Comparison of ENCODE assay signal across 8 cellular contexts in the genomic region with DNA sequence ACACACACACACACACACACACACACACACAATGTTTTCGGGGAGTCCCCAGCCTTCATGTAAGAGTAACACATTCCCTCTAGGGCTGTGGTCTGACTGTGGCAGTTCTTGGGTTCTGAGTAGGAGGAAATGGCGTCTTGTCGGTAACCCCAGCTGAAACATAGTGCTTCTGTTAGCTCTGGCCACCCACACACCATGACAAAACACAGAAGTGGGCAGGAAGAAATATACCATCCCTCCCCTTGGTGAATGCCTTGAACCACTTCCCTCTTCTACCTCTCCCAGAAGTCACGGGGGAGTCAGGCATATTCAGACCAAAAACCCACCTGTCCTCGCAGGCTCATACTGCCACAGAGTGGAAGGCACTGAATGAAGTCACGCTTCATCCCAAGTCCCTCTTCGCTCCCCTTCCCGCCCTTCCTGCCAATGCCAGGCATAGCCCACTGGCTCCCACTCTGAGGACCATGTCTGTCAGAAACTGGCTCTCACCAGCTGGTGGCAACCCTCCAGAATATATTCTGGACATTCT. TPM values are rescaled to one million over a fixed set of nuclear protein-coding genes. Genes with fewer than 3 reads are reported as not detected.
DNase-seq lines count a peak whose midpoint lies in the region; ATAC-seq and TF ChIP-seq lines count a peak whose summit lies in the region.

No MANE protein-coding gene starts in this region.

- no peak for TF ChIP-seq POLR2A in vagina (IDR thresholded peaks at IDR 0.05)

- H3K27me3 ChIP-seq in vagina, result no peaks in the 10 kb centered on the region

- no peak overlapping the region for H3K4me3 ChIP-seq in vagina

- no peaks in the 10 kb centered on the region for H3K9me3 ChIP-seq in vagina

- H3K4me1 Mint-ChIP-seq in activated CD4-positive, alpha-beta T cell treated with anti-CD3 and anti-CD28 coated beads for 36 hours, result peaks cover 27% of the 10 kb centered on the region

- H3K9me3 Mint-ChIP-seq in activated CD4-positive, alpha-beta T cell treated with anti-CD3 and anti-CD28 coated beads for 36 hours (ENCODE audit: low read depth), result no peaks in the 10 kb centered on the region

- H3K36me3 Mint-ChIP-seq in activated CD4-positive, alpha-beta T cell treated with anti-CD3 and anti-CD28 coated beads for 36 hours (ENCODE audit: low read depth), result peaks cover 14% of the 10 kb centered on the region

- H3K36me3 ChIP-seq in vagina, result peaks cover 0 to 19% of the 10 kb centered on the region in 2 donors

- CTCF ChIA-PET in activated CD4-positive, alpha-beta T cell treated with anti-CD3 and anti-CD28 coated beads for 36 hours (lab: Charles Lee), result interaction anchor here (0.5 to 24.0 kb wide), 48 partner anchors 9 to 301 kb away, joined by 3 to 458 read pairs (median 4); a partner anchor contains a TSS

- peak overlapping the region; percentile 29 for H3K4me3 Mint-ChIP-seq in activated CD4-positive, alpha-beta T cell treated with anti-CD3 and anti-CD28 coated beads for 36 hours

- H3K4me1 ChIP-seq in vagina, result peaks cover 16% of the 10 kb centered on the region

- intact Hi-C loops in activated CD4-positive, alpha-beta T cell treated with anti-CD3 and anti-CD28 coated beads for 36 hours (cut with DNase I, micrococcal nuclease), result loop anchor here (1.0 kb wide), 4 partner anchors 12 to 155 kb away; a partner anchor contains a TSS
- intact Hi-C loops in vagina (cut with DNase I), result no loop called here

- peak; percentile 88 for DNase-seq in activated CD4-positive, alpha-beta T cell treated with anti-CD3 and anti-CD28 coated beads for 36 hours
- DNase-seq in stimulated activated CD8-positive, alpha-beta memory T cell treated with anti-CD3 and anti-CD28 coated beads, Interleukin-7, amount 100 ng/mL, for 48 hours (ENCODE audit: extremely low read depth in 1 of 2, low read depth in 1 of 2), result peak; percentile 51 to 85
- DNase-seq in vagina (ENCODE audit: extremely low spot score in 2 of 2), result no peak
- no peak for DNase-seq in NCI-H2171 treated with DMSO at 0.1 percent for 48 hours (lab: John Stamatoyannopoulos, UW)

- no peak overlapping the region for H3K27ac ChIP-seq in vagina

- POLR2A ChIA-PET in activated CD4-positive, alpha-beta T cell treated with anti-CD3 and anti-CD28 coated beads for 36 hours (lab: Charles Lee), result interaction anchor here (0.6 to 1.7 kb wide), 11 partner anchors 9 to 354 kb away, joined by 3 to 8 read pairs (median 5); a partner anchor contains a TSS

- no peak for TF ChIP-seq CTCF in vagina (IDR thresholded peaks at IDR 0.05)

- no peaks in the 10 kb centered on the region for H3K27me3 Mint-ChIP-seq in activated CD4-positive, alpha-beta T cell treated with anti-CD3 and anti-CD28 coated beads for 36 hours

- peak overlapping the region; percentile 90 for H3K27ac Mint-ChIP-seq in activated CD4-positive, alpha-beta T cell treated with anti-CD3 and anti-CD28 coated beads for 36 hours

- ATAC-seq in HG02763 (IDR thresholded peaks at IDR 0.05; ENCODE audit: unreplicated experiment), result peak; percentile 43
- ATAC-seq in activated CD4-positive, alpha-beta T cell treated with anti-CD3 and anti-CD28 coated beads for 36 hours, result peak; percentile 95
- ATAC-seq in esophagus mucosa, result peak; percentile 24
- no peak for ATAC-seq in HG03039 (IDR thresholded peaks at IDR 0.05; ENCODE audit: unreplicated experiment)
- no peak for ATAC-seq in SK-N-SH treated with all-trans-retinoic acid at 6 μM for 48 hours

TF ChIP-seq in SK-N-SH treated with all-trans-retinoic acid at 6 μM for 48 hours, 23 proteins besides CTCF, POLR2A, EP300 and RAD21:
- TF ChIP-seq ARNTL (CRISPR knock-in tag; IDR thresholded peaks at IDR 0.05; ENCODE audit: borderline replicate concordance, low read depth) (no peak), TOX (CRISPR knock-in tag; IDR thresholded peaks at IDR 0.05; ENCODE audit: borderline replicate concordance) (no peak), ZFP3 (CRISPR knock-in tag; IDR thresholded peaks at IDR 0.05) (no peak), ZFP30 (CRISPR knock-in tag; IDR thresholded peaks at IDR 0.05) (no peak), OSR1 (CRISPR knock-in tag; IDR thresholded peaks at IDR 0.05) (no peak), ESRRG (CRISPR knock-in tag; IDR thresholded peaks at IDR 0.05) (no peak)
- TF ChIP-seq, protein P1, sequence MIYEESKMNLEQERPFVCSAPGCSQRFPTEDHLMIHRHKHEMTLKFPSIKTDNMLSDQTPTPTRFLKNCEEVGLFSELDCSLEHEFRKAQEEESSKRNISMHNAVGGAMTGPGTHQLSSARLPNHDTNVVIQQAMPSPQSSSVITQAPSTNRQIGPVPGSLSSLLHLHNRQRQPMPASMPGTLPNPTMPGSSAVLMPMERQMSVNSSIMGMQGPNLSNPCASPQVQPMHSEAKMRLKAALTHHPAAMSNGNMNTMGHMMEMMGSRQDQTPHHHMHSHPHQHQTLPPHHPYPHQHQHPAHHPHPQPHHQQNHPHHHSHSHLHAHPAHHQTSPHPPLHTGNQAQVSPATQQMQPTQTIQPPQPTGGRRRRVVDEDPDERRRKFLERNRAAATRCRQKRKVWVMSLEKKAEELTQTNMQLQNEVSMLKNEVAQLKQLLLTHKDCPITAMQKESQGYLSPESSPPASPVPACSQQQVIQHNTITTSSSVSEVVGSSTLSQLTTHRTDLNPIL (CRISPR knock-in tag; IDR thresholded peaks at IDR 0.05; ENCODE audit: low read depth), result no peak
- TF ChIP-seq, protein P2, sequence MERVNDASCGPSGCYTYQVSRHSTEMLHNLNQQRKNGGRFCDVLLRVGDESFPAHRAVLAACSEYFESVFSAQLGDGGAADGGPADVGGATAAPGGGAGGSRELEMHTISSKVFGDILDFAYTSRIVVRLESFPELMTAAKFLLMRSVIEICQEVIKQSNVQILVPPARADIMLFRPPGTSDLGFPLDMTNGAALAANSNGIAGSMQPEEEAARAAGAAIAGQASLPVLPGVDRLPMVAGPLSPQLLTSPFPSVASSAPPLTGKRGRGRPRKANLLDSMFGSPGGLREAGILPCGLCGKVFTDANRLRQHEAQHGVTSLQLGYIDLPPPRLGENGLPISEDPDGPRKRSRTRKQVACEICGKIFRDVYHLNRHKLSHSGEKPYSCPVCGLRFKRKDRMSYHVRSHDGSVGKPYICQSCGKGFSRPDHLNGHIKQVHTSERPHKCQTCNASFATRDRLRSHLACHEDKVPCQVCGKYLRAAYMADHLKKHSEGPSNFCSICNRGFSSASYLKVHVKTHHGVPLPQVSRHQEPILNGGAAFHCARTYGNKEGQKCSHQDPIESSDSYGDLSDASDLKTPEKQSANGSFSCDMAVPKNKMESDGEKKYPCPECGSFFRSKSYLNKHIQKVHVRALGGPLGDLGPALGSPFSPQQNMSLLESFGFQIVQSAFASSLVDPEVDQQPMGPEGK (CRISPR knock-in tag; IDR thresholded peaks at IDR 0.05; ENCODE audit: borderline replicate concordance), result no peak
- TF ChIP-seq, protein P3, sequence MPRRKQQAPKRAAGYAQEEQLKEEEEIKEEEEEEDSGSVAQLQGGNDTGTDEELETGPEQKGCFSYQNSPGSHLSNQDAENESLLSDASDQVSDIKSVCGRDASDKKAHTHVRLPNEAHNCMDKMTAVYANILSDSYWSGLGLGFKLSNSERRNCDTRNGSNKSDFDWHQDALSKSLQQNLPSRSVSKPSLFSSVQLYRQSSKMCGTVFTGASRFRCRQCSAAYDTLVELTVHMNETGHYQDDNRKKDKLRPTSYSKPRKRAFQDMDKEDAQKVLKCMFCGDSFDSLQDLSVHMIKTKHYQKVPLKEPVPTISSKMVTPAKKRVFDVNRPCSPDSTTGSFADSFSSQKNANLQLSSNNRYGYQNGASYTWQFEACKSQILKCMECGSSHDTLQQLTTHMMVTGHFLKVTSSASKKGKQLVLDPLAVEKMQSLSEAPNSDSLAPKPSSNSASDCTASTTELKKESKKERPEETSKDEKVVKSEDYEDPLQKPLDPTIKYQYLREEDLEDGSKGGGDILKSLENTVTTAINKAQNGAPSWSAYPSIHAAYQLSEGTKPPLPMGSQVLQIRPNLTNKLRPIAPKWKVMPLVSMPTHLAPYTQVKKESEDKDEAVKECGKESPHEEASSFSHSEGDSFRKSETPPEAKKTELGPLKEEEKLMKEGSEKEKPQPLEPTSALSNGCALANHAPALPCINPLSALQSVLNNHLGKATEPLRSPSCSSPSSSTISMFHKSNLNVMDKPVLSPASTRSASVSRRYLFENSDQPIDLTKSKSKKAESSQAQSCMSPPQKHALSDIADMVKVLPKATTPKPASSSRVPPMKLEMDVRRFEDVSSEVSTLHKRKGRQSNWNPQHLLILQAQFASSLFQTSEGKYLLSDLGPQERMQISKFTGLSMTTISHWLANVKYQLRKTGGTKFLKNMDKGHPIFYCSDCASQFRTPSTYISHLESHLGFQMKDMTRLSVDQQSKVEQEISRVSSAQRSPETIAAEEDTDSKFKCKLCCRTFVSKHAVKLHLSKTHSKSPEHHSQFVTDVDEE (CRISPR knock-in tag; IDR thresholded peaks at IDR 0.05), result no peak

RNA-seq across cellular contexts. Expression of a gene that starts 11.5 kb away (rescaled TPM):
- total RNA-seq in activated CD4-positive, alpha-beta T cell treated with anti-CD3 and anti-CD28 coated beads for 36 hours, result 10 to 100 TPM; 43.9 to 59.4 TPM
- total RNA-seq in esophagus mucosa (37.2 TPM), vagina (42.0 TPM)

RNA-seq across cellular contexts. Expression of a gene that starts 18.4 kb away (rescaled TPM):
- total RNA-seq in activated CD4-positive, alpha-beta T cell treated with anti-CD3 and anti-CD28 coated beads for 36 hours, result 10 to 100 TPM; 57.0 to 64.6 TPM
- total RNA-seq in esophagus mucosa (27.9 TPM), vagina (87.2 TPM)

Comparison
In these comparisons a context has a peak if more than half of its experiments do, and no peak if none do; other contexts are left out.
1. ATAC-seq: peak in HG02763 (single experiment), activated CD4-positive, alpha-beta T cell treated with anti-CD3 and anti-CD28 coated beads for 36 hours (single experiment) and esophagus mucosa (single experiment); none in HG03039 (single experiment) and SK-N-SH treated with all-trans-retinoic acid at 6 μM for 48 hours (single experiment).
2. DNase-seq: peak in activated CD4-positive, alpha-beta T cell treated with anti-CD3 and anti-CD28 coated beads for 36 hours (single experiment) and stimulated activated CD8-positive, alpha-beta memory T cell treated with anti-CD3 and anti-CD28 coated beads, Interleukin-7, amount 100 ng/mL, for 48 hours (2 of 2); none in vagina (0 of 2) and NCI-H2171 treated with DMSO at 0.1 percent for 48 hours (single experiment).